15 cellular contexts compared by ENCODE assay signal in the genomic region with DNA sequence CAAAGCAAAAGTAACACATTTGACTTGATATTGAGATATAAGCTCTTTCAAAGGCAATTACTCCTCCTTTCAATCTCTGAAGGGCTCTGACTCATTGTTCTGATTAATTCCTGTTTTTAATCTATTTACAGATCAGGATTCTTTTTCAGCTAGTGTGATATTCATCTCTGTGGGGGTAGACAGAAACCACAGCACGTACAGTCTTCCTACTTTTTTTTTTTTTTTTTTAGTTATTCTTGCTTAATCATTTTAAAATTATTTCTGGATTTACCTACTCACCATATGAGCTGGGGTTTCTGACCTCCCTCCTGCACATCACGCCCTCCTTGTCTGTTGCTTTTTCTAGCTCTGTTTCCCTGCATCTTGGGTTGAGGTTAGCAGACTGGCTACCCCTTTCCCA. TPM values are rescaled to one million over a fixed set of nuclear protein-coding genes. Genes with fewer than 3 reads are reported as not detected.
DNase-seq lines count a peak whose midpoint lies in the region; ATAC-seq and TF ChIP-seq lines count a peak whose summit lies in the region.
"Had no signal": no experiment of that assay in that cellular context is flagged by ENCODE, and none has a peak within 500 bp of the region (broad histone marks: within the 10 kb centered on the region; RNA-seq: fewer than 3 reads in every experiment).

No MANE protein-coding gene starts in this region.

- no peak overlapping the region for H2AK5ac ChIP-seq in mesenchymal stem cell (ENCODE audit: low read length, severe bottlenecking)

- H3K79me1 ChIP-seq in mesenchymal stem cell (replicated peaks; ENCODE audit: low read length, poor library complexity, severe bottlenecking) = no peaks in the 10 kb centered on the region

- no peak overlapping the region for H2BK15ac ChIP-seq in mesenchymal stem cell (ENCODE audit: low read depth, poor library complexity, severe bottlenecking)

- ATAC-seq in thoracic aorta (ENCODE audit: insufficient number of reproducible peaks, low FRiP score, low read depth) (no peak), GM18511 (IDR thresholded peaks at IDR 0.05; ENCODE audit: unreplicated experiment) (no peak), GM18868 (IDR thresholded peaks at IDR 0.05; ENCODE audit: unreplicated experiment) (no peak)
- ATAC-seq: K562 had no signal

- peaks cover 5 to 19% of the 10 kb centered on the region in 2 experiments for H3K27me3 ChIP-seq in mesenchymal stem cell (ENCODE audit: control insufficient read depth in 1 of 2, insufficient read depth in 1 of 2, low read length in 2 of 2)
- H3K27me3 ChIP-seq in thoracic aorta (replicated peaks; ENCODE audit: insufficient read depth) = no peaks in the 10 kb centered on the region
- H3K27me3 ChIP-seq: SJCRH30 had no signal

- H2BK5ac ChIP-seq in mesenchymal stem cell (ENCODE audit: low read depth, low read length, poor library complexity, severe bottlenecking) = no peak overlapping the region

- H3K23ac ChIP-seq in mesenchymal stem cell (ENCODE audit: low read length in 2 of 2) = no peak overlapping the region

- H3K18ac ChIP-seq in mesenchymal stem cell (ENCODE audit: low read depth in 1 of 2, low read length in 2 of 2) = no peak overlapping the region

- TF ChIP-seq CTCF in choroid plexus epithelial cell (conservative IDR thresholded peaks at IDR 0.05; ENCODE audit: low read depth, low read length) (no peak), thoracic aorta (IDR thresholded peaks at IDR 0.05) (no peak)

- H3K4ac ChIP-seq in mesenchymal stem cell (ENCODE audit: low read depth in 1 of 2, low read length in 2 of 2) = no peak overlapping the region

- H3K36me3 ChIP-seq in mesenchymal stem cell (ENCODE audit: control insufficient read depth in 1 of 2, insufficient read depth in 2 of 2, low read depth in 1 of 2, low read length in 2 of 2) (no peaks in the 10 kb centered on the region), thoracic aorta (no peaks in the 10 kb centered on the region)
- H3K36me3 ChIP-seq: neutrophil, SJCRH30 had no signal

- H3K4me3 ChIP-seq in choroid plexus epithelial cell (ENCODE audit: low read depth, low read length) (peak overlapping the region; percentile 60), mesenchymal stem cell (ENCODE audit: insufficient read depth in 1 of 2, low read depth in 1 of 2, low read length in 2 of 2) (peak overlapping the region in 1 of 2 experiments; percentile 80), thoracic aorta (peak overlapping the region; percentile 80)
- H3K4me3 ChIP-seq: K562, SJCRH30 had no signal

- no peaks in the 10 kb centered on the region for H3K9me3 ChIP-seq in mesenchymal stem cell (ENCODE audit: control insufficient read depth, low read length)
- H3K9me3 ChIP-seq in thoracic aorta = no peaks in the 10 kb centered on the region
- H3K9me3 ChIP-seq: neutrophil, SJCRH30 had no signal

- DNase-seq in NCI-H2107 treated with DMSO at 0.1 percent for 48 hours (lab: John Stamatoyannopoulos, UW; ENCODE audit: unreplicated experiment) = peak; percentile 9
- no peak for DNase-seq in NCI-H2107 (lab: John Stamatoyannopoulos, UW)
- DNase-seq in choroid plexus epithelial cell (ENCODE audit: low read depth) = peak; percentile 36
- no peak for DNase-seq in mesenchymal stem cell
- DNase-seq in thoracic aorta (ENCODE audit: low spot score) = no peak
- DNase-seq in activated CD8-positive, alpha-beta memory T cell treated with anti-CD3 and anti-CD28 coated beads, Interleukin-2, amount 50 U/mL, for 4 hours = no peak
- DNase-seq: activated CD4-positive, alpha-beta T cell treated with anti-CD3 and anti-CD28 coated beads for 48 hours; activated naive CD4-positive, alpha-beta T cell treated with anti-CD3 and anti-CD28 coated beads for 36 hours; NCI-H2171 treated with DMSO at 0.1 percent for 48 hours; SJCRH30 had no signal

- no peak overlapping the region for H2AFZ ChIP-seq in mesenchymal stem cell (ENCODE audit: low read depth, low read length)

- H3K14ac ChIP-seq in mesenchymal stem cell (ENCODE audit: low read length in 2 of 2) = no peak overlapping the region

- WGBS in mesenchymal stem cell = 32% methylated on average over 1 of the region's 2 CpGs

- no peak overlapping the region for H4K91ac ChIP-seq in mesenchymal stem cell (ENCODE audit: low read length)

- H4K8ac ChIP-seq in mesenchymal stem cell (ENCODE audit: low read length) = no peak overlapping the region

- H3K4me1 ChIP-seq in mesenchymal stem cell (ENCODE audit: control insufficient read depth, insufficient read depth, low read depth, low read length) (peaks cover 1% of the 10 kb centered on the region), thoracic aorta (ENCODE audit: control insufficient read depth in 1 of 2, low read depth in 2 of 2) (peaks cover 0 to 11% of the 10 kb centered on the region in 2 donors)
- H3K4me1 ChIP-seq: SJCRH30 had no signal

- no peak overlapping the region for H2BK12ac ChIP-seq in mesenchymal stem cell (ENCODE audit: low read length in 2 of 2)

- H3K27ac ChIP-seq in mesenchymal stem cell (ENCODE audit: low read length, poor library complexity, severe bottlenecking) (no peak overlapping the region), thoracic aorta (peak overlapping the region; percentile 29 to 38)
- H3K27ac ChIP-seq: neutrophil, SJCRH30 had no signal

- no peak overlapping the region for H2BK120ac ChIP-seq in mesenchymal stem cell (ENCODE audit: low read depth, low read length)

- no peak overlapping the region for H3K4me2 ChIP-seq in mesenchymal stem cell (ENCODE audit: low read length, poor library complexity, severe bottlenecking)

- peak overlapping the region; percentile 74 for H3K9ac ChIP-seq in mesenchymal stem cell (ENCODE audit: low read length)

RNA-seq across cellular contexts. Expression of gene CNTN3, which starts 1.4 kb away (rescaled TPM):
- polyA plus RNA-seq in mesenchymal stem cell (2013, experiment 1 of 2) = 0.03 TPM
- 0.03 TPM for polyA plus RNA-seq in mesenchymal stem cell (2013, experiment 2 of 2)
- 1 to 10 TPM; 6.5 to 9.7 TPM for total RNA-seq in thoracic aorta
- total RNA-seq: A172; activated naive CD4-positive, alpha-beta T cell treated with anti-CD3 and anti-CD28 coated beads for 36 hours; SJCRH30 had no signal

Comparison
In these comparisons a context has a peak if more than half of its experiments do, and no peak if none do; other contexts are left out.
1. DNase-seq: peak in NCI-H2107 treated with DMSO at 0.1 percent for 48 hours (single experiment) and choroid plexus epithelial cell (single experiment); none in NCI-H2107 (single experiment), mesenchymal stem cell (single experiment), thoracic aorta (single experiment) and activated CD8-positive, alpha-beta memory T cell treated with anti-CD3 and anti-CD28 coated beads, Interleukin-2, amount 50 U/mL, for 4 hours (single experiment).